ENCODE assay signal across 14 cellular contexts in the genomic region with DNA sequence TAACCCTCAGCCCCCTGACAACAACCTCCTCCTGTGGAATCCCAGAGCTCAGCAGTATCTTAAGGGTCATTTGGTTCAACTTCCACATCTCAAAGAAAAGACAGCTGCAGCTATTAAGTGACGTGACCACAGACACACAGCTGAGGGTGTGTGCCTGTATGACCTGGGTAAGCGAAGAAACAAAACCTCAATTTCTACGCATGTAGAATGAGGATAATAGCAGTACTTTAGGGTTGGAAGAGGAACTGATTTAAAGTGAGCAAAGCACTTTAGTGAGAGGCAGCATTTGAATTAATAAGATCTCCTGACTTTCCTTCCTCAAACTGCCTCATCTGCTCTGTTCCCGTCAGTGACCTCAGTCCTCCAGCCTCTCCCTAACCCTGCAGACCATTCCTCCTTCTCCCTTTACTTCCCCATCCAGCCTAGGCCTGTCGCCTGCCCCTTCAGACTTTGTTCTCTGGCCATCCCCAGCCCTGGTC. TPM values are rescaled to one million over a fixed set of nuclear protein-coding genes. Genes with fewer than 3 reads are reported as not detected.
DNase-seq lines count a peak whose midpoint lies in the region; ATAC-seq and TF ChIP-seq lines count a peak whose summit lies in the region.
"Had no signal": no experiment of that assay in that cellular context is flagged by ENCODE, and none has a peak within 500 bp of the region (broad histone marks: within the 10 kb centered on the region; RNA-seq: fewer than 3 reads in every experiment).

No MANE protein-coding gene starts in this region.

- intact Hi-C loops in left colon (cut with DNase I, micrococcal nuclease), result no loop called here

- peak; percentile 24 for ATAC-seq in left colon
- no peak for ATAC-seq in HG03565 (IDR thresholded peaks at IDR 0.05; ENCODE audit: unreplicated experiment)
- ATAC-seq: activated CD4-positive, CD25-positive, alpha-beta regulatory T cell treated with anti-CD3 and anti-CD28 coated beads, Interleukin-2, amount 50 U/mL, for 24 hours; stimulated activated naive B cell treated with anti-CD40 and anti-IgM and Interleukin-4, amounts not matched to agents 10 μg/mL and 1 μg/mL and 100 μg/mL, for 72 hours had no signal

- H3K36me3 Mint-ChIP-seq in mesothelial cell of epicardium, result no peaks in the 10 kb centered on the region
- H3K36me3 Mint-ChIP-seq: stimulated activated naive B cell treated with anti-CD40 and anti-IgM and Interleukin-4, amounts not matched to agents 10 μg/mL and 1 μg/mL and 100 μg/mL, for 72 hours had no signal

- no peak overlapping the region for H3K27ac Mint-ChIP-seq in mesothelial cell of epicardium
- H3K27ac Mint-ChIP-seq: activated naive CD4-positive, alpha-beta T cell treated with anti-CD3 and anti-CD28 coated beads for 36 hours; endodermal cell; stimulated activated naive B cell treated with anti-CD40 and anti-IgM and Interleukin-4, amounts not matched to agents 10 μg/mL and 1 μg/mL and 100 μg/mL, for 72 hours had no signal

- TF ChIP-seq CTCF in mesothelial cell of epicardium (IDR thresholded peaks at IDR 0.05; ENCODE audit: unreplicated experiment), result no peak

- H3K4me3 ChIP-seq in skeletal muscle cell (ENCODE audit: low read depth, low read length), result no peak overlapping the region

- H3K4me1 Mint-ChIP-seq in mesothelial cell of epicardium, result peaks cover 11% of the 10 kb centered on the region

- H3K9me3 Mint-ChIP-seq in mesothelial cell of epicardium, result no peaks in the 10 kb centered on the region
- H3K9me3 Mint-ChIP-seq: activated naive CD4-positive, alpha-beta T cell treated with anti-CD3 and anti-CD28 coated beads for 36 hours; endodermal cell; stimulated activated naive B cell treated with anti-CD40 and anti-IgM and Interleukin-4, amounts not matched to agents 10 μg/mL and 1 μg/mL and 100 μg/mL, for 72 hours had no signal

- H3K4me3 Mint-ChIP-seq in mesothelial cell of epicardium, result no peak overlapping the region
- H3K4me3 Mint-ChIP-seq: activated naive CD4-positive, alpha-beta T cell treated with anti-CD3 and anti-CD28 coated beads for 36 hours; endodermal cell; stimulated activated naive B cell treated with anti-CD40 and anti-IgM and Interleukin-4, amounts not matched to agents 10 μg/mL and 1 μg/mL and 100 μg/mL, for 72 hours had no signal

- peak; percentile 90 for DNase-seq in CD1c-positive myeloid dendritic cell (ENCODE audit: extremely low spot score)
- DNase-seq in RPMI8226, result peak; percentile 84
- DNase-seq in left colon, result peak in 1 of 2 donors; percentile 38
- peak; percentile 7 for DNase-seq in skeletal muscle cell (ENCODE audit: low read depth)
- no peak for DNase-seq in LoVo (ENCODE audit: low spot score)
- DNase-seq in mesothelial cell of epicardium (ENCODE audit: low spot score in 2 of 2, unreplicated experiment in 2 of 2), result no peak
- DNase-seq in GOT3 (lab: John Stamatoyannopoulos, UW), result no peak
- DNase-seq: activated naive CD4-positive, alpha-beta T cell treated with anti-CD3 and anti-CD28 coated beads for 36 hours; DMS153; endodermal cell; NCI-H1417; stimulated activated naive B cell treated with anti-CD40 and anti-IgM and Interleukin-4, amounts not matched to agents 10 μg/mL and 1 μg/mL and 100 μg/mL, for 72 hours had no signal

- H3K27me3 Mint-ChIP-seq in mesothelial cell of epicardium (ENCODE audit: low read depth), result peaks cover 15% of the 10 kb centered on the region

RNA-seq across cellular contexts. Expression of a gene that starts 6.8 kb away (rescaled TPM):
- 1 to 10 TPM; 3.4 to 3.8 TPM for total RNA-seq in left colon
- 11.3 to 16.5 TPM (median 16.2 TPM) in 3 replicates for total RNA-seq in mesothelial cell of epicardium

Comparison
In these comparisons a context has a peak if more than half of its experiments do, and no peak if none do; other contexts are left out.
1. DNase-seq: peak in CD1c-positive myeloid dendritic cell (single experiment), RPMI8226 (single experiment) and skeletal muscle cell (single experiment); none in LoVo (single experiment), mesothelial cell of epicardium (0 of 2) and GOT3 (single experiment).